8 cellular contexts compared by ENCODE assay signal in the genomic region with DNA sequence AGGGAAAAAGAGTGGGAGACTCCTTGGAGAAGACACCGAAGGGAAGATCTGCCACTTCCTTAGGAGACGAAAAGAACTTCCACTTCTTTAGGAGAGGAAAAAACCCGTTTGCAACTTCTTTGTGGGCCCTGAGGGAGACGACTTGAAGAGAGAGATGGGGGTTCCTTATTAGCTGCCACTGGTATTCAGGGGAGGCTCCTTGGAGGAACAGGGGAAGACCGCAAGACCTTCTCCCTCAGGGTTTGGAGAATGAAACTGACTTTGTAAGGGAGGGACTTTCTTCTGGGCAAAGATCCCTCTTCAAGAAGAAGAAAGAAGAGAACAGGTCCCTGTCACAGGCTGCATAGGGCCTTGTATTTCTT. TPM values are rescaled to one million over a fixed set of nuclear protein-coding genes. Genes with fewer than 3 reads are reported as not detected.
DNase-seq lines count a peak whose midpoint lies in the region; ATAC-seq and TF ChIP-seq lines count a peak whose summit lies in the region.

No MANE protein-coding gene starts in this region.

- H3K36me3 Mint-ChIP-seq in T-cell = peaks cover 8% of the 10 kb centered on the region

- H3K27me3 Mint-ChIP-seq in T-cell = no peaks in the 10 kb centered on the region

- ATAC-seq in T-cell (replicated peaks in 1 of 4) (no peak), HG02588 (IDR thresholded peaks at IDR 0.05; ENCODE audit: unreplicated experiment) (no peak)

- TF ChIP-seq CTCF in foreskin fibroblast (IDR thresholded peaks at IDR 0.05; ENCODE audit: low read depth, low read length) = no peak

- no peaks in the 10 kb centered on the region for H3K9me3 ChIP-seq in skeletal muscle satellite cell (replicated peaks; ENCODE audit: low read length)

- peaks cover 41 to 57% (median 51%) of the 10 kb centered on the region in 3 donors for H3K4me1 Mint-ChIP-seq in T-cell

- POLR2A ChIA-PET in T-cell (lab: Charles Lee) = no interaction called here

- peaks cover 8% of the 10 kb centered on the region for H3K4me1 ChIP-seq in skeletal muscle satellite cell (ENCODE audit: control insufficient read depth, insufficient read depth, low read length)

- DNase-seq in H7 = peak; percentile 47
- DNase-seq in T-cell = no peak
- no peak for DNase-seq in foreskin fibroblast
- DNase-seq in NCI-H1048 (lab: John Stamatoyannopoulos, UW) = no peak
- DNase-seq in activated gamma-delta T cell (lab: John Stamatoyannopoulos, UW) = no peak
- DNase-seq in NCI-H146 treated with DMSO at 0.1 percent for 48 hours (lab: John Stamatoyannopoulos, UW; ENCODE audit: unreplicated experiment) = no peak

- H3K27ac Mint-ChIP-seq in T-cell = peak overlapping the region; percentile 100

- H3K36me3 ChIP-seq in H7 (replicated peaks; ENCODE audit: control insufficient read depth, insufficient read depth, low read length) = no peaks in the 10 kb centered on the region
- H3K36me3 ChIP-seq in skeletal muscle satellite cell (ENCODE audit: insufficient read depth, low read length) = no peaks in the 10 kb centered on the region

- H3K27me3 ChIP-seq in H7 (ENCODE audit: control insufficient read depth, insufficient read depth, low read length) = no peaks in the 10 kb centered on the region
- no peaks in the 10 kb centered on the region for H3K27me3 ChIP-seq in skeletal muscle satellite cell (ENCODE audit: control insufficient read depth, insufficient read depth, low read length)

- CTCF ChIA-PET in T-cell (lab: Charles Lee) = interaction anchor here in 1 of 2 donors (0.7 kb wide), 1 partner anchor 593 kb away, joined by 3 read pairs; no protein-coding TSS in a partner anchor

- peak overlapping the region; percentile 97 for H3K9ac ChIP-seq in skeletal muscle satellite cell (ENCODE audit: low read depth, low read length)

- H3K4me3 Mint-ChIP-seq in T-cell = peak overlapping the region; percentile 97 to 99 (median 98)

- H3K9me3 Mint-ChIP-seq in T-cell = no peaks in the 10 kb centered on the region

- peak overlapping the region; percentile 51 for H3K4me3 ChIP-seq in H7 (ENCODE audit: insufficient read depth, low read depth, low read length)
- peak overlapping the region; percentile 55 to 100 for H3K4me3 ChIP-seq in foreskin fibroblast (ENCODE audit: low read depth in 1 of 2, low read length in 2 of 2)
- peak overlapping the region; percentile 91 for H3K4me3 ChIP-seq in skeletal muscle satellite cell (ENCODE audit: low read length)

- H3K4me2 ChIP-seq in skeletal muscle satellite cell (ENCODE audit: low read length) = peak overlapping the region; percentile 99

RNA-seq across cellular contexts. Expression of a gene that starts 0.4 kb away (rescaled TPM):
- 36.0 and 53.1 TPM in 2 replicates for total RNA-seq in H7 (2014; rRNA removed; shearing (Covaris generic))
- total RNA-seq in T-cell = 10 to 100 TPM; 13.0 to 28.6 (median 27.0) TPM
- 23.3 and 27.7 TPM in 2 replicates for total RNA-seq in skeletal muscle satellite cell (2012; rRNA removed)

RNA-seq across cellular contexts. Expression of a gene that starts 0.9 kb away (rescaled TPM):
- total RNA-seq in H7 (2014; rRNA removed; shearing (Covaris generic)) = 79.6 and 83.0 TPM in 2 replicates
- total RNA-seq in T-cell = 10 to 100 TPM; 12.4 to 32.8 (median 27.1) TPM
- 21.0 and 24.1 TPM in 2 replicates for total RNA-seq in skeletal muscle satellite cell (2012; rRNA removed)

RNA-seq across cellular contexts. Expression of a gene that starts 21.7 kb away (rescaled TPM):
- total RNA-seq in H7 (2014; rRNA removed; shearing (Covaris generic)) = 8.4 and 13.3 TPM in 2 replicates
- total RNA-seq in T-cell = 10 to 100 TPM in 3 of 5 donors, 1 to 10 TPM in 2; 9.9 to 14.7 (median 13.2) TPM
- 3.8 and 5.7 TPM in 2 replicates for total RNA-seq in skeletal muscle satellite cell (2012; rRNA removed)

RNA-seq across cellular contexts. Expression of a gene that starts 29.2 kb away (rescaled TPM):
- 1.9 and 5.3 TPM in 2 replicates for total RNA-seq in H7 (2014; rRNA removed; shearing (Covaris generic))
- total RNA-seq in T-cell = 1 to 10 TPM in 4 of 5 donors, under 1 TPM in 1; 0.76 to 5.0 (median 1.3) TPM
- total RNA-seq in skeletal muscle satellite cell (2012; rRNA removed) = 0.22 and 0.25 TPM in 2 replicates

RNA-seq across cellular contexts. Expression of a gene that starts 34.1 kb away (rescaled TPM):
- total RNA-seq in H7 (2014; rRNA removed; shearing (Covaris generic)) = 1.1 and 2.9 TPM in 2 replicates
- 10 to 100 TPM; 15.3 to 27.9 (median 16.4) TPM for total RNA-seq in T-cell
- total RNA-seq in skeletal muscle satellite cell (2012; rRNA removed) = 3.7 and 5.3 TPM in 2 replicates
